In genomic region chr1:24186711-24186992, GRCh38 we compare ENCODE assay signal across 9 cellular contexts. TPM values are rescaled to one million over a fixed set of nuclear protein-coding genes. Genes with fewer than 3 reads are reported as not detected.
A peak's percentile ranks its signal among the peaks of the same experiment; 100 is the strongest.
DNase-seq lines count a peak whose midpoint lies in the region; ATAC-seq and TF ChIP-seq lines count a peak whose summit lies in the region.
"Had no signal": no experiment of that assay in that cellular context is flagged by ENCODE, and none has a peak within 500 bp of the region (broad histone marks: within the 10 kb centered on the region; RNA-seq: fewer than 3 reads in every experiment).

No MANE protein-coding gene starts in this region.

- intact Hi-C loops in PC-3 (cut with micrococcal nuclease) = loop anchor here (2.0 to 5.0 kb wide), 2 partner anchors 36 to 114 kb away; no protein-coding TSS in a partner anchor

- ATAC-seq in CD4-positive, CD25-positive, alpha-beta regulatory T cell (ENCODE audit: low read depth in 2 of 2) = no peak
- ATAC-seq in PC-3 (peak; percentile 9; the same call in 1 of the 2 replicates), GM19397 (IDR thresholded peaks at IDR 0.05; ENCODE audit: unreplicated experiment) (no peak), HG03097 (IDR thresholded peaks at IDR 0.05; ENCODE audit: low FRiP score, unreplicated experiment) (no peak)

- H3K4me3 ChIP-seq in CD4-positive, CD25-positive, alpha-beta regulatory T cell (ENCODE audit: low read depth, low read length) = peak overlapping the region; percentile 62
- H3K4me3 ChIP-seq in PC-3 (ENCODE audit: low read length) = peak overlapping the region; percentile 76
- H3K4me3 ChIP-seq in epithelial cell of esophagus (ENCODE audit: low read length) = peak overlapping the region; percentile 70
- peak overlapping the region in 1 of 2 donors; percentile 75 for H3K4me3 ChIP-seq in neuronal stem cell (ENCODE audit: low read length in 2 of 2)

- peaks cover 29% of the 10 kb centered on the region for H3K4me1 ChIP-seq in CD4-positive, CD25-positive, alpha-beta regulatory T cell (ENCODE audit: control insufficient read depth, insufficient read depth, low read length, poor library complexity, severe bottlenecking)
- H3K4me1 ChIP-seq in PC-3 (ENCODE audit: insufficient read depth, low read length) = peaks cover 43% of the 10 kb centered on the region
- H3K4me1 ChIP-seq in neuronal stem cell (ENCODE audit: control insufficient read depth in 2 of 2, insufficient read depth in 1 of 2, low read depth in 1 of 2, low read length in 2 of 2) = peaks cover 0 to 6% of the 10 kb centered on the region in 2 donors

- H3K14ac ChIP-seq in neuronal stem cell (ENCODE audit: low read length) = no peak overlapping the region

- H2AK5ac ChIP-seq in neuronal stem cell (ENCODE audit: low read depth, low read length) = no peak overlapping the region

- H3K9ac ChIP-seq in PC-3 (ENCODE audit: low read length) (peak overlapping the region; percentile 82), neuronal stem cell (ENCODE audit: low read depth, low read length, poor library complexity) (no peak overlapping the region)

- no peaks in the 10 kb centered on the region for H3F3A ChIP-seq in PC-3 (ENCODE audit: low read length, unreplicated experiment)

- no CpG with 5 or more reads among the region's 8 CpGs for WGBS in neuronal stem cell (ENCODE audit: extremely low coverage in 2 of 2, insufficient read length in 2 of 2, insufficient replicate concordance in 1 of 2), 2 donors

- H3K23ac ChIP-seq in neuronal stem cell (ENCODE audit: low read depth, low read length, poor library complexity) = peak overlapping the region; percentile 70

- no peak overlapping the region for H2BK5ac ChIP-seq in neuronal stem cell (ENCODE audit: low read length)

- peak overlapping the region in 2 of 3 donors; percentile 77 to 83 for H3K27ac Mint-ChIP-seq in CD4-positive, CD25-positive, alpha-beta regulatory T cell

- no peak overlapping the region for H2BK120ac ChIP-seq in neuronal stem cell (ENCODE audit: low read depth, low read length)

- BruUV-seq in PC-3 (replicated peaks; lab: Mats Ljungman, UMichigan) = no TSS peak

- no peaks in the 10 kb centered on the region for H4K20me1 ChIP-seq in PC-3 (ENCODE audit: low read length)

- H3K4me3 Mint-ChIP-seq in CD4-positive, CD25-positive, alpha-beta regulatory T cell = peak overlapping the region; percentile 84 to 94 (median 87)

- no peak overlapping the region for H4K8ac ChIP-seq in neuronal stem cell (ENCODE audit: low read depth, low read length)

- H4K91ac ChIP-seq in neuronal stem cell (ENCODE audit: low read depth, low read length, poor library complexity) = no peak overlapping the region

- H2BK15ac ChIP-seq in neuronal stem cell (ENCODE audit: low read length) = no peak overlapping the region

- no peaks in the 10 kb centered on the region for H3K36me3 ChIP-seq in CD4-positive, CD25-positive, alpha-beta regulatory T cell (ENCODE audit: control insufficient read depth, insufficient read depth, low read length)
- H3K36me3 ChIP-seq in PC-3 (ENCODE audit: low read depth, low read length) (no peaks in the 10 kb centered on the region), neuronal stem cell (replicated peaks in 1 of 2; ENCODE audit: control insufficient read depth in 2 of 2, insufficient read depth in 2 of 2, low read length in 2 of 2) (no peaks in the 10 kb centered on the region)
- H3K36me3 ChIP-seq: neutrophil had no signal

- no peaks in the 10 kb centered on the region for H3K27me3 Mint-ChIP-seq in CD4-positive, CD25-positive, alpha-beta regulatory T cell

- TF ChIP-seq CTCF in PC-3 (conservative IDR thresholded peaks at IDR 0.05; ENCODE audit: low read depth, low read length) (no peak), epithelial cell of esophagus (IDR thresholded peaks at IDR 0.05; ENCODE audit: insufficient read depth, low read depth, low read length, missing control alignments) (no peak)

- no peak for DNase-seq in CD4-positive, CD25-positive, alpha-beta regulatory T cell
- DNase-seq in PC-3 (no peak), epithelial cell of esophagus (ENCODE audit: low read depth) (no peak), neuronal stem cell (ENCODE audit: low spot score) (no peak), NOMO-1 treated with dmso at 0.1 percent for 144 hours (lab: John Stamatoyannopoulos, UW; ENCODE audit: unreplicated experiment) (no peak), NCI-H2029 treated with DMSO at 0.1 percent for 48 hours (lab: John Stamatoyannopoulos, UW) (no peak)

- no peaks in the 10 kb centered on the region for H3K79me1 ChIP-seq in neuronal stem cell (ENCODE audit: low read depth, low read length)

- CTCF ChIA-PET in PC-3 (lab: Charles Lee) = interaction anchor here (2.1 kb wide), 1 partner anchor 37 kb away, joined by 10 read pairs; no protein-coding TSS in a partner anchor

- H3K4me1 Mint-ChIP-seq in CD4-positive, CD25-positive, alpha-beta regulatory T cell = peaks cover 14 to 43% (median 27%) of the 10 kb centered on the region in 4 donors

- no peak overlapping the region for H3K4ac ChIP-seq in neuronal stem cell (ENCODE audit: low read length)

- peak overlapping the region; percentile 97 for H3K4me2 ChIP-seq in PC-3 (ENCODE audit: low read length)
- H3K4me2 ChIP-seq in neuronal stem cell (ENCODE audit: insufficient read depth, low read length, poor library complexity, severe bottlenecking) = peak overlapping the region; percentile 97

- H3K9me3 ChIP-seq in CD4-positive, CD25-positive, alpha-beta regulatory T cell (ENCODE audit: control insufficient read depth in 2 of 2, low read length in 2 of 2) = no peaks in the 10 kb centered on the region
- H3K9me3 ChIP-seq in PC-3 (ENCODE audit: low read length) (no peaks in the 10 kb centered on the region), neuronal stem cell (replicated peaks in 1 of 2; ENCODE audit: control insufficient read depth in 2 of 2, insufficient read depth in 1 of 2, low read depth in 1 of 2, low read length in 2 of 2) (no peaks in the 10 kb centered on the region)
- H3K9me3 ChIP-seq: neutrophil had no signal

- POLR2A ChIA-PET in PC-3 (lab: Charles Lee; ENCODE audit: unreplicated experiment) = interaction anchor here (0.8 kb wide), 1 partner anchor 36 kb away, joined by 4 read pairs; no protein-coding TSS in a partner anchor

- peak overlapping the region; percentile 83 for H3K18ac ChIP-seq in neuronal stem cell (ENCODE audit: low read length)

- H3K36me3 Mint-ChIP-seq in CD4-positive, CD25-positive, alpha-beta regulatory T cell = peaks cover under 1% of the 10 kb centered on the region

- H2AFZ ChIP-seq in PC-3 (ENCODE audit: low read length) (peak overlapping the region; percentile 78), neuronal stem cell (ENCODE audit: low read length) (peak overlapping the region; percentile 71)

- H2BK12ac ChIP-seq in neuronal stem cell (ENCODE audit: low read length) = no peak overlapping the region

- H3K9me3 Mint-ChIP-seq in CD4-positive, CD25-positive, alpha-beta regulatory T cell = peaks cover 0 to 2% (median 0%) of the 10 kb centered on the region in 7 donors

- H3K27ac ChIP-seq in CD4-positive, CD25-positive, alpha-beta regulatory T cell (ENCODE audit: insufficient read depth, low read length, poor library complexity, severe bottlenecking) = peak overlapping the region; percentile 19
- H3K27ac ChIP-seq in PC-3 (ENCODE audit: low read length) = peak overlapping the region; percentile 56
- H3K27ac ChIP-seq in neuronal stem cell (replicated peaks; ENCODE audit: low read length) = no peak overlapping the region
- H3K27ac ChIP-seq: neutrophil had no signal

- no peaks in the 10 kb centered on the region for H3K9me2 ChIP-seq in PC-3 (replicated peaks; ENCODE audit: low read length)

- H3K79me2 ChIP-seq in PC-3 (ENCODE audit: low read length) = peaks cover 17% of the 10 kb centered on the region; the same call in 1 of the 2 replicates

- no peaks in the 10 kb centered on the region for H3K27me3 ChIP-seq in CD4-positive, CD25-positive, alpha-beta regulatory T cell (ENCODE audit: control insufficient read depth, insufficient read depth, low read length)
- H3K27me3 ChIP-seq in PC-3 (ENCODE audit: low read length) (no peaks in the 10 kb centered on the region), neuronal stem cell (ENCODE audit: control insufficient read depth in 3 of 3, insufficient read depth in 3 of 3, low read depth in 1 of 3, low read length in 3 of 3) (peaks cover 6 to 54% (median 23%) of the 10 kb centered on the region in 3 experiments)

RNA-seq across cellular contexts. Expression of gene IFNLR1, which starts 0.4 kb away (rescaled TPM):
- 2.8 TPM for total RNA-seq in CD4-positive, CD25-positive, alpha-beta regulatory T cell
- 1 to 10 TPM in 1 of 4 donors, under 1 TPM in 3; 0.36 to 1.4 (median 0.59) TPM for polyA plus RNA-seq in CD4-positive, CD25-positive, alpha-beta regulatory T cell
- 8.9 and 9.5 TPM in 2 replicates for total RNA-seq in PC-3 (2014; rRNA removed)
- polyA plus RNA-seq in neuronal stem cell (2013, experiment 1 of 2) = 0.45 TPM
- 0.69 TPM for polyA plus RNA-seq in neuronal stem cell (2013, experiment 2 of 2)

RNA-seq across cellular contexts. Expression of gene IL22RA1, which starts 43.7 kb away (rescaled TPM):
- total RNA-seq in CD4-positive, CD25-positive, alpha-beta regulatory T cell = not detected
- polyA plus RNA-seq in CD4-positive, CD25-positive, alpha-beta regulatory T cell = not detected
- total RNA-seq in PC-3 (2014; rRNA removed) = 1.2 TPM in 2 replicates
- polyA plus RNA-seq in neuronal stem cell (2013, experiment 1 of 2) = 0.03 TPM
- polyA plus RNA-seq in neuronal stem cell (2013, experiment 2 of 2) = 0.03 TPM
